In genomic region chr4:7773401-7774187, GRCh38 we compare ENCODE assay signal across 23 cellular contexts.
DNase-seq lines count a peak whose midpoint lies in the region; ATAC-seq, FAIRE-seq and TF ChIP-seq lines count a peak whose summit lies in the region.
"Had no signal": no experiment of that assay in that cellular context is flagged by ENCODE, and none has a peak within 500 bp of the region (broad histone marks: within the 10 kb centered on the region; RNA-seq: fewer than 3 reads in every experiment).

No MANE protein-coding gene starts in this region.

- no peak overlapping the region for H3K4me3 Mint-ChIP-seq in activated naive CD4-positive, alpha-beta T cell treated with anti-CD3 and anti-CD28 coated beads, Interleukin-2, amount 10 ng/mL, durations not matched to agents 7 days and 5 days
- H3K4me3 Mint-ChIP-seq in naive thymus-derived CD4-positive, alpha-beta T cell: no peak overlapping the region
- H3K4me3 Mint-ChIP-seq: activated naive CD8-positive, alpha-beta T cell treated with anti-CD3 and anti-CD28 coated beads for 36 hours; CD8-positive, alpha-beta memory T cell; natural killer cell treated with Interleukin-12 subunit alpha and Interleukin-12 subunit beta and Interleukin-15 and Interleukin-18, amount 100 ng/mL, for 72 hours had no signal

- no peak for DNase-seq in activated naive CD4-positive, alpha-beta T cell treated with anti-CD3 and anti-CD28 coated beads, Interleukin-2, amount 10 ng/mL, durations not matched to agents 7 days and 5 days
- DNase-seq in activated naive CD4-positive, alpha-beta T cell treated with anti-CD3 and anti-CD28 coated beads, Interleukin-2, amount 50 U/mL, for 16 hours: no peak
- DNase-seq in H1 (ENCODE audit: low read depth in 1 of 2, low spot score in 2 of 2) (no peak), transverse colon (peak; percentile 78), SW480 (ENCODE audit: low spot score) (no peak)
- DNase-seq in naive thymus-derived CD4-positive, alpha-beta T cell: no peak
- DNase-seq: activated CD4-positive, alpha-beta T cell treated with anti-CD3 and anti-CD28 coated beads, Interleukin-2, amount 50 U/mL, for 1 hour; activated naive CD8-positive, alpha-beta T cell treated with anti-CD3 and anti-CD28 coated beads for 36 hours; CD8-positive, alpha-beta memory T cell; dermis blood vessel endothelial cell; GM23248; Kasumi-1; mesenchymal stem cell; NCI-H1694 treated with DMSO at 0.1 percent for 48 hours; NCI-H2171 treated with DMSO at 0.1 percent for 48 hours; NCI-H524; NK-92 treated with Interleukin-12 subunit alpha and Interleukin-12 subunit beta, amount 100 ng/mL, for 24 hours had no signal

- no peak overlapping the region for H2AK5ac ChIP-seq in H1 (ENCODE audit: low read depth, low read length)

- H3K27ac ChIP-seq in H1 (ENCODE audit: low read depth, low read length) (no peak overlapping the region), transverse colon (peak overlapping the region; percentile 45 to 77 (median 72))
- no peak overlapping the region for H3K27ac ChIP-seq in naive thymus-derived CD4-positive, alpha-beta T cell (ENCODE audit: low read depth, low read length)
- H3K27ac ChIP-seq: GM23248, SK-N-MC had no signal

- no peak overlapping the region; the same call in 1 of the 2 replicates for H2BK5ac ChIP-seq in H1 (ENCODE audit: low read depth, low read length)

- H3K4me3 ChIP-seq in H1 (ENCODE audit: extremely low read depth in 1 of 4, insufficient read depth in 2 of 4, low read depth in 3 of 4, low read length in 4 of 4) (no peak overlapping the region), transverse colon (peak overlapping the region in 1 of 4 donors; percentile 9)
- H3K4me3 ChIP-seq in naive thymus-derived CD4-positive, alpha-beta T cell (ENCODE audit: low read length): no peak overlapping the region
- H3K4me3 ChIP-seq: GM23248, SK-N-MC had no signal

- POLR2A ChIA-PET in H1 (lab: Charles Lee; ENCODE audit: partially characterized antibody): no interaction called here
- POLR2A ChIA-PET in naive thymus-derived CD4-positive, alpha-beta T cell (lab: Charles Lee): no interaction called here

- H3K9me3 ChIP-seq in H1 (ENCODE audit: insufficient read depth in 2 of 2, low read depth in 1 of 2, low read length in 1 of 2) (no peaks in the 10 kb centered on the region), transverse colon (no peaks in the 10 kb centered on the region)
- no peaks in the 10 kb centered on the region for H3K9me3 ChIP-seq in naive thymus-derived CD4-positive, alpha-beta T cell (ENCODE audit: control insufficient read depth in 2 of 3, low read length in 3 of 3)

- H3K4ac ChIP-seq in H1 (replicated peaks; ENCODE audit: insufficient read length, low read depth, low read length): no peak overlapping the region

- H3K36me3 ChIP-seq in H1 (ENCODE audit: control insufficient read depth in 2 of 4, insufficient read depth in 4 of 4, low read length in 3 of 4) (peaks cover 0 to 17% (median 4%) of the 10 kb centered on the region in 4 experiments; a peak in 3 of 8 replicates), transverse colon (peaks cover 0 to 9% (median 4%) of the 10 kb centered on the region in 4 donors)
- peaks cover 0 to 42% (median 3%) of the 10 kb centered on the region in 3 experiments for H3K36me3 ChIP-seq in naive thymus-derived CD4-positive, alpha-beta T cell (ENCODE audit: control insufficient read depth in 2 of 3, insufficient read depth in 3 of 3, low read length in 3 of 3)

- H3K36me3 Mint-ChIP-seq in activated naive CD4-positive, alpha-beta T cell treated with anti-CD3 and anti-CD28 coated beads, Interleukin-2, amount 10 ng/mL, durations not matched to agents 7 days and 5 days: peaks cover 39% of the 10 kb centered on the region
- H3K36me3 Mint-ChIP-seq in naive thymus-derived CD4-positive, alpha-beta T cell: peaks cover 5 to 52% (median 22%) of the 10 kb centered on the region in 5 donors
- H3K36me3 Mint-ChIP-seq: natural killer cell treated with Interleukin-12 subunit alpha and Interleukin-12 subunit beta and Interleukin-15 and Interleukin-18, amount 100 ng/mL, for 72 hours had no signal

- H3K23me2 ChIP-seq in H1 (ENCODE audit: low read depth, low read length): no peaks in the 10 kb centered on the region

- H3K27me3 Mint-ChIP-seq in activated naive CD4-positive, alpha-beta T cell treated with anti-CD3 and anti-CD28 coated beads, Interleukin-2, amount 10 ng/mL, durations not matched to agents 7 days and 5 days: no peaks in the 10 kb centered on the region
- H3K27me3 Mint-ChIP-seq in naive thymus-derived CD4-positive, alpha-beta T cell: no peaks in the 10 kb centered on the region
- H3K27me3 Mint-ChIP-seq: activated naive CD8-positive, alpha-beta T cell treated with anti-CD3 and anti-CD28 coated beads for 36 hours; CD8-positive, alpha-beta memory T cell had no signal

- no peaks in the 10 kb centered on the region for H3K9me3 Mint-ChIP-seq in activated naive CD4-positive, alpha-beta T cell treated with anti-CD3 and anti-CD28 coated beads, Interleukin-2, amount 10 ng/mL, durations not matched to agents 7 days and 5 days
- no peaks in the 10 kb centered on the region for H3K9me3 Mint-ChIP-seq in naive thymus-derived CD4-positive, alpha-beta T cell
- H3K9me3 Mint-ChIP-seq: activated naive CD8-positive, alpha-beta T cell treated with anti-CD3 and anti-CD28 coated beads for 36 hours; CD8-positive, alpha-beta memory T cell; natural killer cell treated with Interleukin-12 subunit alpha and Interleukin-12 subunit beta and Interleukin-15 and Interleukin-18, amount 100 ng/mL, for 72 hours had no signal

- TF ChIP-seq CTCF in H1 (IDR thresholded peaks at IDR 0.05; ENCODE audit: control extremely low read depth in 1 of 3, insufficient read depth in 1 of 3, low read depth in 1 of 3, low read length in 3 of 3) (no peak), transverse colon (IDR thresholded peaks at IDR 0.05) (peak in 1 of 5 experiments; percentile 12)

- H3K79me1 ChIP-seq in H1 (ENCODE audit: low read depth, low read length): no peaks in the 10 kb centered on the region; the same call in 1 of the 2 replicates

- no peak for TF ChIP-seq RAD21 in H1 (IDR thresholded peaks at IDR 0.05 in 1 of 2, conservative IDR thresholded peaks at IDR 0.05 in 1 of 2; ENCODE audit: low read depth in 2 of 2, low read length in 2 of 2)

- no peak overlapping the region for H2BK12ac ChIP-seq in H1 (ENCODE audit: low read depth, low read length)

- no peaks in the 10 kb centered on the region for H3K79me2 ChIP-seq in H1 (ENCODE audit: control insufficient read depth in 1 of 2, insufficient read depth in 2 of 2, low read length in 2 of 2)

- no peak overlapping the region for H3K56ac ChIP-seq in H1 (replicated peaks; ENCODE audit: insufficient read length, low read depth, low read length)

- H3K9ac ChIP-seq in H1 (replicated peaks in 1 of 4; ENCODE audit: extremely low read depth in 1 of 4, low read depth in 3 of 4, low read length in 3 of 4): no peak overlapping the region
- H3K9ac ChIP-seq: GM23248 had no signal

- H2BK120ac ChIP-seq in H1 (replicated peaks; ENCODE audit: low read depth, low read length): no peak overlapping the region

- in situ Hi-C loops in transverse colon (cut with MboI; ENCODE audit: low pct_ligation_motif_present in 1 of 4, low pct_unique_long_range_greater_than_20kb in 1 of 4, low sequenced_read_pairs in 3 of 4): no loop called here

- no peak overlapping the region for H4K91ac ChIP-seq in H1 (replicated peaks; ENCODE audit: insufficient read length, low read length)

- no peak overlapping the region for H3K4me2 ChIP-seq in H1 (ENCODE audit: insufficient read depth in 1 of 2, low read depth in 2 of 2, low read length in 2 of 2)

- intact Hi-C loops in naive thymus-derived CD4-positive, alpha-beta T cell (cut with micrococcal nuclease): no loop called here
- intact Hi-C loops in transverse colon (cut with DNase I; ENCODE audit: low total_unique reads): loop anchor here (10.0 kb wide), 1 partner anchor 161 kb away; the partner anchor contains the start of gene AFAP1

- H3K27me3 ChIP-seq in H1 (replicated peaks in 1 of 4; ENCODE audit: control insufficient read depth in 3 of 4, extremely low read depth in 1 of 4, insufficient read depth in 3 of 4, low read length in 3 of 4): no peaks in the 10 kb centered on the region
- no peaks in the 10 kb centered on the region for H3K27me3 ChIP-seq in naive thymus-derived CD4-positive, alpha-beta T cell (ENCODE audit: control insufficient read depth in 2 of 2, insufficient read depth in 2 of 2, low read length in 2 of 2)
- no peaks in the 10 kb centered on the region for H3K27me3 ChIP-seq in transverse colon

- H2AFZ ChIP-seq in H1 (ENCODE audit: low read length): no peak overlapping the region
- H2AFZ ChIP-seq: GM23248 had no signal

- TF ChIP-seq POLR2A in H1 (IDR thresholded peaks at IDR 0.05; ENCODE audit: control extremely low read depth in 1 of 2, low read depth in 2 of 2, low read length in 2 of 2) (no peak), transverse colon (IDR thresholded peaks at IDR 0.05) (no peak)

- H4K8ac ChIP-seq in H1 (ENCODE audit: extremely low read depth, insufficient read depth, low read length): peak overlapping the region; percentile 26; the same call in 1 of the 2 replicates

- 94% methylated on average over 24 of the region's 24 CpGs; no CpG with 5 or more reads in 1 of the 2 experiments for WGBS in H1 (ENCODE audit: extremely low coverage in 1 of 2, insufficient coverage in 1 of 2, insufficient read length in 1 of 2, insufficient replicate concordance in 2 of 2, low coverage in 1 of 2, low lambda C conversion rate in 2 of 2, missing lambda C conversion rate in 1 of 2), 2 experiments
- 71% methylated on average over 24 of the region's 24 CpGs; no CpG with 5 or more reads in 1 of the 2 donors for WGBS in transverse colon (ENCODE audit: low coverage in 1 of 2), 2 donors

- FAIRE-seq in H1 (lab: Jason Lieb, UNC): no peak
- FAIRE-seq: astrocyte, G401.6 had no signal

- no peak overlapping the region for H2BK20ac ChIP-seq in H1 (ENCODE audit: low read length)

- peaks cover 0 to 2% of the 10 kb centered on the region in 2 experiments for H4K20me1 ChIP-seq in H1 (replicated peaks in 1 of 2; ENCODE audit: control insufficient read depth in 1 of 2, insufficient read depth in 2 of 2, low read length in 2 of 2)

- ATAC-seq in naive thymus-derived CD4-positive, alpha-beta T cell: no peak
- ATAC-seq in GM19395 (IDR thresholded peaks at IDR 0.05; ENCODE audit: unreplicated experiment) (no peak), HG03520 (IDR thresholded peaks at IDR 0.05; ENCODE audit: unreplicated experiment) (no peak)
- ATAC-seq: natural killer cell treated with Interleukin-12 subunit alpha and Interleukin-12 subunit beta and Interleukin-15 and Interleukin-18, amount 100 ng/mL, for 72 hours had no signal

- no peak overlapping the region for H2BK15ac ChIP-seq in H1 (ENCODE audit: low read length)

- no peak overlapping the region for H4K5ac ChIP-seq in H1 (ENCODE audit: insufficient read length, low read depth, low read length)

- TF ChIP-seq EP300 in H1 (IDR thresholded peaks at IDR 0.05; ENCODE audit: borderline replicate concordance in 1 of 2, low read depth in 2 of 2, low read length in 2 of 2): no peak
- TF ChIP-seq EP300 in transverse colon (IDR thresholded peaks at IDR 0.05; ENCODE audit: low read depth): no peak

- peaks cover 0 to 6% (median 1%) of the 10 kb centered on the region in 4 experiments; a peak in 4 of 7 replicates for H3K4me1 ChIP-seq in H1 (replicated peaks in 1 of 4; ENCODE audit: control insufficient read depth in 3 of 4, insufficient read depth in 4 of 4, low read length in 3 of 4)
- H3K4me1 ChIP-seq in naive thymus-derived CD4-positive, alpha-beta T cell (ENCODE audit: control insufficient read depth in 2 of 2, insufficient read depth in 2 of 2, low read length in 2 of 2): peaks cover 8 to 16% of the 10 kb centered on the region in 2 donors
- H3K4me1 ChIP-seq in transverse colon: peaks cover 10 to 60% (median 32%) of the 10 kb centered on the region in 4 donors

- no peak overlapping the region for H3K23ac ChIP-seq in H1 (ENCODE audit: insufficient read length)

- H3K14ac ChIP-seq in H1 (ENCODE audit: insufficient read length): no peak overlapping the region

- H3K18ac ChIP-seq in H1 (ENCODE audit: extremely low read depth, low read length): no peak overlapping the region

- CTCF ChIA-PET in activated naive CD4-positive, alpha-beta T cell treated with anti-CD3 and anti-CD28 coated beads, Interleukin-2, amount 10 ng/mL, durations not matched to agents 7 days and 5 days (lab: Charles Lee): interaction anchor here (0.7 to 1.5 kb wide), 2 partner anchors 12 kb away, joined by 3 to 7 read pairs; no protein-coding TSS in a partner anchor
- CTCF ChIA-PET in H1 (lab: Charles Lee; ENCODE audit: partially characterized antibody): interaction anchor here (0.7 to 4.0 kb wide), 11 partner anchors 12 to 493 kb away, joined by 3 to 23 read pairs (median 3); no protein-coding TSS in a partner anchor
- CTCF ChIA-PET in naive thymus-derived CD4-positive, alpha-beta T cell (lab: Charles Lee): no interaction called here

- peaks cover 40% of the 10 kb centered on the region for H3K4me1 Mint-ChIP-seq in activated naive CD4-positive, alpha-beta T cell treated with anti-CD3 and anti-CD28 coated beads, Interleukin-2, amount 10 ng/mL, durations not matched to agents 7 days and 5 days
- H3K4me1 Mint-ChIP-seq in naive thymus-derived CD4-positive, alpha-beta T cell: peaks cover 14 to 49% (median 31%) of the 10 kb centered on the region in 7 donors

- H3K27ac Mint-ChIP-seq in activated naive CD4-positive, alpha-beta T cell treated with anti-CD3 and anti-CD28 coated beads, Interleukin-2, amount 10 ng/mL, durations not matched to agents 7 days and 5 days: peak overlapping the region; percentile 55
- H3K27ac Mint-ChIP-seq in naive thymus-derived CD4-positive, alpha-beta T cell: peak overlapping the region in 5 of 9 donors; percentile 31 to 63 (median 56)
- H3K27ac Mint-ChIP-seq: activated naive CD8-positive, alpha-beta T cell treated with anti-CD3 and anti-CD28 coated beads for 36 hours; natural killer cell treated with Interleukin-12 subunit alpha and Interleukin-12 subunit beta and Interleukin-15 and Interleukin-18, amount 100 ng/mL, for 72 hours had no signal

Comparison
In these comparisons a context has a peak if more than half of its experiments do, and no peak if none do; other contexts are left out.
1. H3K27ac ChIP-seq: peak in transverse colon (4 of 4); none in H1 (single experiment) and naive thymus-derived CD4-positive, alpha-beta T cell (single experiment).